In genomic region chr2:43370705-43371104, GRCh38 we compare ENCODE assay signal across 13 cellular contexts.
DNase-seq lines count a peak whose midpoint lies in the region; ATAC-seq, FAIRE-seq and TF ChIP-seq lines count a peak whose summit lies in the region.
"Had no signal": no experiment of that assay in that cellular context is flagged by ENCODE, and none has a peak within 500 bp of the region (broad histone marks: within the 10 kb centered on the region; RNA-seq: fewer than 3 reads in every experiment).

No MANE protein-coding gene starts in this region.

- no peaks in the 10 kb centered on the region for H3K36me3 ChIP-seq in endothelial cell of umbilical vein (ENCODE audit: control insufficient read depth in 2 of 2, extremely low read depth in 1 of 2, insufficient read depth in 2 of 2, low read length in 2 of 2)
- H3K36me3 ChIP-seq in mesenchymal stem cell (ENCODE audit: control insufficient read depth in 1 of 2, insufficient read depth in 2 of 2, low read depth in 1 of 2, low read length in 2 of 2) = no peaks in the 10 kb centered on the region
- H3K36me3 ChIP-seq: BE2C had no signal

- H3K79me2 ChIP-seq in endothelial cell of umbilical vein (ENCODE audit: control insufficient read depth, insufficient read depth, low read length) = no peaks in the 10 kb centered on the region

- no peak for FAIRE-seq in endothelial cell of umbilical vein (lab: Jason Lieb, UNC)

- DNase-seq in CD14-positive monocyte (ENCODE audit: low spot score) (no peak), NCI-H2081 (lab: John Stamatoyannopoulos, UW) (peak; percentile 50 to 81), endothelial cell of umbilical vein (ENCODE audit: low read depth, low spot score) (peak; percentile 83), mesenchymal stem cell (peak; percentile 55), T-cell (no peak)
- no peak for DNase-seq in activated CD4-positive, alpha-beta T cell treated with anti-CD3 and anti-CD28 coated beads for 4 hours
- DNase-seq: BE2C, caudate nucleus, IMR-90, NCI-H524 treated with DMSO at 0.1 percent for 48 hours had no signal

- H3K27me3 Mint-ChIP-seq in CD14-positive monocyte (ENCODE audit: low read depth in 3 of 3) = no peaks in the 10 kb centered on the region
- H3K27me3 Mint-ChIP-seq in T-cell = no peaks in the 10 kb centered on the region

- H3K4me3 ChIP-seq in endothelial cell of umbilical vein (replicated peaks in 1 of 3; ENCODE audit: insufficient read depth in 1 of 3, low read depth in 1 of 3, low read length in 3 of 3) (no peak overlapping the region), mesenchymal stem cell (ENCODE audit: insufficient read depth in 1 of 2, low read depth in 1 of 2, low read length in 2 of 2) (no peak overlapping the region)

- H3K9me3 Mint-ChIP-seq in CD14-positive monocyte (peaks cover 0 to 3% (median 0%) of the 10 kb centered on the region in 7 donors), T-cell (no peaks in the 10 kb centered on the region)
- H3K9me3 Mint-ChIP-seq: activated T-helper 1 cell treated with anti-CD3 and anti-CD28 coated beads, Interleukin-12 subunit alpha, Interleukin-12 subunit beta, Interleukin-2, Interleukin-4 antibody, amounts not matched to agents 30 ng/mL and 10 ng/mL and 1 ng/mL, durations not matched to agents 14 hours and 24 hours and 36 hours had no signal

- H3K4me1 Mint-ChIP-seq in CD14-positive monocyte = peaks cover 47% of the 10 kb centered on the region
- peaks cover 9 to 13% (median 10%) of the 10 kb centered on the region in 3 donors for H3K4me1 Mint-ChIP-seq in T-cell

- H3K4ac ChIP-seq in mesenchymal stem cell (ENCODE audit: low read depth in 1 of 2, low read length in 2 of 2) = no peak overlapping the region

- TF ChIP-seq POLR2A in endothelial cell of umbilical vein (IDR thresholded peaks at IDR 0.05; ENCODE audit: low read depth, low read length) = no peak

- no peak overlapping the region for H2BK15ac ChIP-seq in mesenchymal stem cell (ENCODE audit: low read depth, poor library complexity, severe bottlenecking)

- POLR2A ChIA-PET in endothelial cell of umbilical vein (lab: Charles Lee) (no interaction called here), T-cell (lab: Charles Lee) (no interaction called here)

- H3K36me3 Mint-ChIP-seq in CD14-positive monocyte = peaks cover 8 to 10% of the 10 kb centered on the region in 2 donors
- H3K36me3 Mint-ChIP-seq in T-cell = peaks cover 35% of the 10 kb centered on the region

- H3K18ac ChIP-seq in mesenchymal stem cell (ENCODE audit: low read depth in 1 of 2, low read length in 2 of 2) = no peak overlapping the region

- intact Hi-C loops in CD14-positive monocyte (cut with micrococcal nuclease) = no loop called here
- intact Hi-C loops in endothelial cell of umbilical vein (cut with micrococcal nuclease) = no loop called here

- TF ChIP-seq CTCF in CD14-positive monocyte (IDR thresholded peaks at IDR 0.05) = no peak
- no peak for TF ChIP-seq CTCF in endothelial cell of umbilical vein (IDR thresholded peaks at IDR 0.05; ENCODE audit: extremely low read depth in 1 of 2, insufficient read depth in 1 of 2, low read depth in 1 of 2, low read length in 2 of 2)

- no peak overlapping the region for H3K9ac ChIP-seq in endothelial cell of umbilical vein (replicated peaks; ENCODE audit: extremely low read depth, insufficient read depth, low read length)
- peak overlapping the region; percentile 14 for H3K9ac ChIP-seq in mesenchymal stem cell (ENCODE audit: low read length)

- no peak overlapping the region for H2BK12ac ChIP-seq in mesenchymal stem cell (ENCODE audit: low read length in 2 of 2)

- H2AFZ ChIP-seq in endothelial cell of umbilical vein (ENCODE audit: low read depth, low read length) = no peak overlapping the region
- no peak overlapping the region for H2AFZ ChIP-seq in mesenchymal stem cell (ENCODE audit: low read depth, low read length)

- peak overlapping the region in 1 of 2 donors; percentile 15 for H3K4me3 Mint-ChIP-seq in CD14-positive monocyte
- no peak overlapping the region for H3K4me3 Mint-ChIP-seq in T-cell
- H3K4me3 Mint-ChIP-seq: activated T-helper 1 cell treated with anti-CD3 and anti-CD28 coated beads, Interleukin-12 subunit alpha, Interleukin-12 subunit beta, Interleukin-2, Interleukin-4 antibody, amounts not matched to agents 30 ng/mL and 10 ng/mL and 1 ng/mL, durations not matched to agents 14 hours and 24 hours and 36 hours had no signal

- H3K14ac ChIP-seq in mesenchymal stem cell (ENCODE audit: low read length in 2 of 2) = no peak overlapping the region

- H3K4me2 ChIP-seq in endothelial cell of umbilical vein (ENCODE audit: insufficient read depth, low read length) (no peak overlapping the region), mesenchymal stem cell (ENCODE audit: low read length, poor library complexity, severe bottlenecking) (no peak overlapping the region)

- no peaks in the 10 kb centered on the region for H3K27me3 ChIP-seq in endothelial cell of umbilical vein (ENCODE audit: control insufficient read depth in 2 of 2, insufficient read depth in 2 of 2, low read length in 2 of 2)
- H3K27me3 ChIP-seq in mesenchymal stem cell (ENCODE audit: control insufficient read depth in 1 of 2, insufficient read depth in 1 of 2, low read length in 2 of 2) = no peaks in the 10 kb centered on the region
- H3K27me3 ChIP-seq: BE2C had no signal

- no peak overlapping the region for H2BK5ac ChIP-seq in mesenchymal stem cell (ENCODE audit: low read depth, low read length, poor library complexity, severe bottlenecking)

- H3K27ac ChIP-seq in endothelial cell of umbilical vein (ENCODE audit: insufficient read depth, low read depth, low read length) (no peak overlapping the region), mesenchymal stem cell (ENCODE audit: low read length, poor library complexity, severe bottlenecking) (no peak overlapping the region)

- H3K79me1 ChIP-seq in mesenchymal stem cell (replicated peaks; ENCODE audit: low read length, poor library complexity, severe bottlenecking) = peaks cover 4% of the 10 kb centered on the region

- no peak overlapping the region for H4K91ac ChIP-seq in mesenchymal stem cell (ENCODE audit: low read length)

- no TSS peak for BruUV-seq in endothelial cell of umbilical vein (replicated peaks; lab: Mats Ljungman, UMichigan)

- dilution Hi-C loops in endothelial cell of umbilical vein (cut with MboI; ENCODE audit: extremely low pct_ligation_motif_present, low sequenced_read_pairs) = no loop called here

- H2BK120ac ChIP-seq in mesenchymal stem cell (ENCODE audit: low read depth, low read length) = no peak overlapping the region

- H3K23ac ChIP-seq in mesenchymal stem cell (ENCODE audit: low read length in 2 of 2) = no peak overlapping the region

- no peak overlapping the region for H2AK5ac ChIP-seq in mesenchymal stem cell (ENCODE audit: low read length, severe bottlenecking)

- CTCF ChIA-PET in endothelial cell of umbilical vein (lab: Charles Lee) = interaction anchor here (0.8 to 1.3 kb wide), 5 partner anchors 8 to 105 kb away, joined by 3 to 4 read pairs (median 4); no protein-coding TSS in a partner anchor
- CTCF ChIA-PET in T-cell (lab: Charles Lee) = no interaction called here

- H3K27ac Mint-ChIP-seq in CD14-positive monocyte (peak overlapping the region in 4 of 7 donors; percentile 10 to 58 (median 46)), T-cell (no peak overlapping the region)
- H3K27ac Mint-ChIP-seq: activated T-helper 1 cell treated with anti-CD3 and anti-CD28 coated beads, Interleukin-12 subunit alpha, Interleukin-12 subunit beta, Interleukin-2, Interleukin-4 antibody, amounts not matched to agents 30 ng/mL and 10 ng/mL and 1 ng/mL, durations not matched to agents 14 hours and 24 hours and 36 hours had no signal

- H4K20me1 ChIP-seq in endothelial cell of umbilical vein (replicated peaks; ENCODE audit: control insufficient read depth, extremely low read depth, insufficient read depth, low read length) = no peaks in the 10 kb centered on the region

- ATAC-seq in HG02623 (IDR thresholded peaks at IDR 0.05; ENCODE audit: unreplicated experiment) (no peak), GM19035 (IDR thresholded peaks at IDR 0.05; ENCODE audit: unreplicated experiment) (no peak), T-cell (replicated peaks in 1 of 4) (no peak)

- no peaks in the 10 kb centered on the region for H3K4me1 ChIP-seq in endothelial cell of umbilical vein (ENCODE audit: control insufficient read depth, extremely low read depth, insufficient read depth, low read length)
- H3K4me1 ChIP-seq in mesenchymal stem cell (ENCODE audit: control insufficient read depth, insufficient read depth, low read depth, low read length) = no peaks in the 10 kb centered on the region

- H3K9me3 ChIP-seq in endothelial cell of umbilical vein (replicated peaks; ENCODE audit: control insufficient read depth, insufficient read depth, low read length) = no peaks in the 10 kb centered on the region
- no peaks in the 10 kb centered on the region for H3K9me3 ChIP-seq in mesenchymal stem cell (ENCODE audit: control insufficient read depth, low read length)
- H3K9me3 ChIP-seq: BE2C had no signal

- H3K9me1 ChIP-seq in endothelial cell of umbilical vein (replicated peaks; ENCODE audit: control insufficient read depth, extremely low read depth, insufficient read depth, low read length) = no peaks in the 10 kb centered on the region

- no peak overlapping the region for H4K8ac ChIP-seq in mesenchymal stem cell (ENCODE audit: low read length)

TF ChIP-seq in endothelial cell of umbilical vein, 7 proteins besides CTCF, POLR2A, EP300 and RAD21:
- TF ChIP-seq POLR2AphosphoS5 (IDR thresholded peaks at IDR 0.05; ENCODE audit: insufficient read depth, low read depth, low read length) = no peak
- TF ChIP-seq JUN (IDR thresholded peaks at IDR 0.05; ENCODE audit: borderline replicate concordance, insufficient read depth, insufficient read length, low read depth) = no peak
- no peak for TF ChIP-seq MAX (IDR thresholded peaks at IDR 0.05; ENCODE audit: insufficient read depth, insufficient read length)
- TF ChIP-seq GATA2 (IDR thresholded peaks at IDR 0.05; ENCODE audit: insufficient read depth, insufficient read length, low read depth, low read length) = no peak
- no peak for TF ChIP-seq FOS (IDR thresholded peaks at IDR 0.05; ENCODE audit: borderline replicate concordance, insufficient read depth, low read length)
- no peak for TF ChIP-seq EZH2 (IDR thresholded peaks at IDR 0.05; ENCODE audit: borderline replicate concordance, low read depth, low read length, severe bottlenecking)
- no peak for TF ChIP-seq MYC (IDR thresholded peaks at IDR 0.05; ENCODE audit: low read depth, low read length)

Comparison
In these comparisons a context has a peak if more than half of its experiments do, and no peak if none do; other contexts are left out.
1. DNase-seq: peak in NCI-H2081 (2 of 2), endothelial cell of umbilical vein (single experiment) and mesenchymal stem cell (single experiment); none in CD14-positive monocyte (single experiment), T-cell (0 of 34) and activated CD4-positive, alpha-beta T cell treated with anti-CD3 and anti-CD28 coated beads for 4 hours (0 of 2).
2. H3K27ac Mint-ChIP-seq: peak in CD14-positive monocyte (4 of 7); none in T-cell (0 of 2).